Comparison of ENCODE assay signal across 8 cellular contexts in the genomic region with DNA sequence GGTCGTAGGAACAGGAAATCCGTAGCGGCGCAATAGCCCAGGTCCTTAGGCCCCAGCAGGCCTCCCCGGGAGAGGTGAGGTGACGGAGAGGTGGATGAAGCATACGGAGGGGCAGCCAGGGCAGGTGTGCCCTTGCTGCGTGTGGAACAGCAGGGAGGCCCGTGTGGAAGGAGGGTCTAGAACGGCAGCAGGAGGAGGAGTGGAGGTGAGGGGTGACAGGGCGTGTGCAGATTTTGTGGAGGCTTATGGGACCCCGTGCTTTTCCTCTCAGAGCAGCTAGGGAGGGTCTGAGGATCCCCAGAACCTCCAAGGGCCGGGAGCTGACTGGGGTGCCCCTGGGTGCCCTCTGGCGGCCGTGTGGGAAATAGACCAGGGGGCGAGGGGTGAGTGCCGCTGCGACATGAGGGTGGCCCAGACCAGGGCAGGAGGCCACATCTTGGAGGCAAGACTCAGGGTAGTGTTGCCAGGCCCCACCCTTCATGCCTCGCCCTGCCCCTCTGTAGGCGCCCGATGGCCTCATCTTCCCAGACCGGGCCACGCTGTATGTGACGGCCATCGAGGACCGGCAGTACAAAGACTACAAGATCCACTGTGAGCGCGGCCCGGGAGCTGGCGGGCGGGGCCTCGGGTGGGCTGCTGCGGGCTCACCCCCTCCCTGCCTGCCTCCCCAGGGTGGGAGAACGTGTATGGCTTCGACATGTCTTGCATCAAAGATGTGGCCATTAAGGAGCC. TPM values are rescaled to one million over a fixed set of nuclear protein-coding genes. Genes with fewer than 3 reads are reported as not detected.
DNase-seq lines count a peak whose midpoint lies in the region; TF ChIP-seq lines count a peak whose summit lies in the region.

No MANE protein-coding gene starts in this region.

- H3K4me3 ChIP-seq in breast epithelium (no peak overlapping the region), NT2/D1 (ENCODE audit: insufficient read length, low read depth) (no peak overlapping the region), epithelial cell of proximal tubule (ENCODE audit: low read depth, low read length) (no peak overlapping the region), testis (no peak overlapping the region)

- POLR2A ChIA-PET in MCF 10A (lab: Yijun Ruan, JAX) = interaction anchor here (1.0 kb wide), 1 partner anchor 43 kb away, joined by 4 read pairs; no protein-coding TSS in a partner anchor

- TF ChIP-seq POLR2A in breast epithelium (IDR thresholded peaks at IDR 0.05) = no peak
- TF ChIP-seq POLR2A in testis (IDR thresholded peaks at IDR 0.05) = no peak

- TF ChIP-seq CTCF in MCF 10A (IDR thresholded peaks at IDR 0.05; ENCODE audit: unreplicated experiment) (peak; percentile 53), breast epithelium (IDR thresholded peaks at IDR 0.05) (no peak), epithelial cell of proximal tubule (conservative IDR thresholded peaks at IDR 0.05; ENCODE audit: low read depth, low read length) (peak; percentile 50), testis (IDR thresholded peaks at IDR 0.05) (no peak)

- no TSS peak for BruUV-seq in MCF 10A (replicated peaks; lab: Mats Ljungman, UMichigan)

- WGBS in testis, 2 donors = 82 to 83% methylated on average over 14 to 31 of the region's 35 CpGs

- H3K27me3 ChIP-seq in breast epithelium (no peaks in the 10 kb centered on the region), NT2/D1 (ENCODE audit: insufficient read depth, insufficient read length) (no peaks in the 10 kb centered on the region), testis (no peaks in the 10 kb centered on the region)

- peak overlapping the region; percentile 21 for H3K9ac ChIP-seq in NT2/D1 (ENCODE audit: insufficient read length, low read depth)

- peaks cover 5 to 14% of the 10 kb centered on the region in 2 donors for H3K4me1 ChIP-seq in breast epithelium
- H3K4me1 ChIP-seq in NT2/D1 (ENCODE audit: insufficient read depth, insufficient read length) = peaks cover 18% of the 10 kb centered on the region
- H3K4me1 ChIP-seq in testis = peaks cover 35% of the 10 kb centered on the region

- H3K36me3 ChIP-seq in breast epithelium (no peaks in the 10 kb centered on the region), NT2/D1 (ENCODE audit: insufficient read depth, insufficient read length, low read length) (peaks cover 90% of the 10 kb centered on the region), testis (ENCODE audit: low read depth, missing control alignments) (no peaks in the 10 kb centered on the region)

- intact Hi-C loops in MCF 10A (cut with micrococcal nuclease) = no loop called here
- intact Hi-C loops in breast epithelium (cut with DNase I; ENCODE audit: low total_unique reads) = no loop called here
- intact Hi-C loops in testis (cut with DNase I; ENCODE audit: low total_unique reads) = no loop called here

- peaks cover 9% of the 10 kb centered on the region for H3K4me1 Mint-ChIP-seq in MCF 10A (ENCODE audit: insufficient read depth, unreplicated experiment)

- H3K9me3 ChIP-seq in breast epithelium (no peaks in the 10 kb centered on the region), NT2/D1 (ENCODE audit: insufficient read depth, low read length) (no peaks in the 10 kb centered on the region), testis (no peaks in the 10 kb centered on the region)

- peaks cover 85% of the 10 kb centered on the region for H3K36me3 Mint-ChIP-seq in MCF 10A (ENCODE audit: insufficient read depth, unreplicated experiment)

- H3K27ac Mint-ChIP-seq in MCF 10A (ENCODE audit: low read depth, unreplicated experiment) = no peak overlapping the region

- CTCF ChIA-PET in MCF 10A (lab: Yijun Ruan, JAX) = interaction anchor here (1.0 to 1.6 kb wide), 5 partner anchors 8 to 326 kb away, joined by 3 to 5 read pairs (median 3); no protein-coding TSS in a partner anchor

- H3K27me3 Mint-ChIP-seq in MCF 10A (ENCODE audit: insufficient read depth, unreplicated experiment) = no peaks in the 10 kb centered on the region

- H3K4me3 Mint-ChIP-seq in MCF 10A (ENCODE audit: unreplicated experiment) = no peak overlapping the region

- no peak overlapping the region for H3K27ac ChIP-seq in breast epithelium
- H3K27ac ChIP-seq in testis = peak overlapping the region; percentile 50

- H3K9me3 Mint-ChIP-seq in MCF 10A (ENCODE audit: unreplicated experiment) = no peaks in the 10 kb centered on the region

- DNase-seq in MCF 10A (ENCODE audit: unreplicated experiment) = no peak
- DNase-seq in breast epithelium (ENCODE audit: low spot score in 2 of 2) = no peak
- no peak for DNase-seq in NT2/D1 (ENCODE audit: low read depth, low spot score)
- DNase-seq in epithelial cell of proximal tubule (ENCODE audit: low read depth) = no peak
- no peak for DNase-seq in testis
- DNase-seq in mucosa of gallbladder (ENCODE audit: low spot score) = no peak
- no peak for DNase-seq in NCI-H2196 (lab: John Stamatoyannopoulos, UW; ENCODE audit: unreplicated experiment)
- no peak for DNase-seq in effector CD8-positive, alpha-beta T cell (lab: John Stamatoyannopoulos, UW)

RNA-seq across cellular contexts. Expression of a gene that starts 5.0 kb away (rescaled TPM):
- total RNA-seq in MCF 10A (2022) = 1.8 and 2.9 TPM in 2 replicates
- total RNA-seq in breast epithelium = 1 to 10 TPM; 1.3 to 2.9 (median 1.4) TPM
- 1.9 and 2.8 TPM in 2 replicates for total RNA-seq in epithelial cell of proximal tubule
- 1 to 10 TPM; 2.9 to 5.0 TPM for total RNA-seq in testis
- polyA plus RNA-seq in testis (ENCODE audit: insufficient read depth, low read depth, low replicate concordance) = 2.2 TPM
- 1.3 TPM for total RNA-seq in mucosa of gallbladder

RNA-seq across cellular contexts. Expression of a gene that starts 6.5 kb away (rescaled TPM):
- total RNA-seq in MCF 10A (2022) = not detected in 2 replicates
- 10 to 100 TPM in 1 of 3 donors, 1 to 10 TPM in 1, under 1 TPM in 1; 0.80 to 14.4 (median 2.8) TPM for total RNA-seq in breast epithelium
- 1.7 and 9.9 TPM in 2 replicates for total RNA-seq in epithelial cell of proximal tubule
- 1 to 10 TPM; 8.8 to 9.8 TPM for total RNA-seq in testis
- polyA plus RNA-seq in testis (ENCODE audit: insufficient read depth, low read depth, low replicate concordance) = 17.1 TPM
- 14.2 TPM for total RNA-seq in mucosa of gallbladder

RNA-seq across cellular contexts. Expression of a gene that starts 7.3 kb away (rescaled TPM):
- total RNA-seq in MCF 10A (2022) = 236 and 304 TPM in 2 replicates
- total RNA-seq in breast epithelium = 100 to 1,000 TPM; 137 to 227 (median 154) TPM
- total RNA-seq in epithelial cell of proximal tubule = 186 and 629 TPM in 2 replicates
- total RNA-seq in testis = 100 to 1,000 TPM; 192 to 272 TPM
- 201 TPM for polyA plus RNA-seq in testis (ENCODE audit: insufficient read depth, low read depth, low replicate concordance)
- total RNA-seq in mucosa of gallbladder = 103 TPM

RNA-seq across cellular contexts. Expression of a gene that starts 18.7 kb away (rescaled TPM):
- total RNA-seq in MCF 10A (2022) (29.4 and 36.0 TPM in 2 replicates), breast epithelium (10 to 100 TPM in 1 of 3 donors, 1 to 10 TPM in 2; 5.1 to 11.7 (median 8.5) TPM), epithelial cell of proximal tubule (53.3 and 69.8 TPM in 2 replicates), testis (10 to 100 TPM; 11.3 to 19.3 TPM), mucosa of gallbladder (18.9 TPM)
- 17.3 TPM for polyA plus RNA-seq in testis (ENCODE audit: insufficient read depth, low read depth, low replicate concordance)

RNA-seq across cellular contexts. Expression of a gene that starts 18.8 kb away (rescaled TPM):
- 65.6 and 82.2 TPM in 2 replicates for total RNA-seq in MCF 10A (2022)
- 100 to 1,000 TPM in 1 of 3 donors, 10 to 100 TPM in 2; 39.7 to 100 (median 52.4) TPM for total RNA-seq in breast epithelium
- total RNA-seq in epithelial cell of proximal tubule = 73.8 and 78.3 TPM in 2 replicates
- total RNA-seq in testis = 10 to 100 TPM; 50.1 to 51.6 TPM
- 34.9 TPM for polyA plus RNA-seq in testis (ENCODE audit: insufficient read depth, low read depth, low replicate concordance)
- 174 TPM for total RNA-seq in mucosa of gallbladder

Comparison
In these comparisons a context has a peak if more than half of its experiments do, and no peak if none do; other contexts are left out.
1. CTCF ChIP-seq: peak in MCF 10A (single experiment) and epithelial cell of proximal tubule (single experiment); none in breast epithelium (0 of 3) and testis (0 of 3).
2. H3K27ac ChIP-seq: peak in testis (2 of 2); none in breast epithelium (0 of 2).